Comparison of ENCODE assay signal across 9 cellular contexts in genomic region chr6:105452924-105453756, GRCh38. TPM values are rescaled to one million over a fixed set of nuclear protein-coding genes. Genes with fewer than 3 reads are reported as not detected.
A peak's percentile ranks its signal among the peaks of the same experiment; 100 is the strongest.
DNase-seq lines count a peak whose midpoint lies in the region; ATAC-seq and TF ChIP-seq lines count a peak whose summit lies in the region.
"Had no signal": no experiment of that assay in that cellular context is flagged by ENCODE, and none has a peak within 500 bp of the region (broad histone marks: within the 10 kb centered on the region; RNA-seq: fewer than 3 reads in every experiment).

No MANE protein-coding gene starts in this region.

- peaks cover 3% of the 10 kb centered on the region for H3K27me3 Mint-ChIP-seq in progenitor cell of endocrine pancreas

- H3K4me3 Mint-ChIP-seq in progenitor cell of endocrine pancreas (ENCODE audit: low read depth), result no peak overlapping the region

- H3K27me3 ChIP-seq in layer of hippocampus (ENCODE audit: control insufficient read depth, insufficient read depth, low read length), result no peaks in the 10 kb centered on the region
- H3K27me3 ChIP-seq: pancreas had no signal

- H3K36me3 Mint-ChIP-seq in progenitor cell of endocrine pancreas (ENCODE audit: insufficient read depth), result no peaks in the 10 kb centered on the region

- H3K27ac ChIP-seq in layer of hippocampus (ENCODE audit: low read depth, low read length), result peak overlapping the region; percentile 42
- H3K27ac ChIP-seq: pancreas had no signal

- H3K4me1 Mint-ChIP-seq in progenitor cell of endocrine pancreas (ENCODE audit: low read depth), result no peaks in the 10 kb centered on the region

- H3K27ac Mint-ChIP-seq in progenitor cell of endocrine pancreas, result no peak overlapping the region

- H3K9me3 Mint-ChIP-seq in progenitor cell of endocrine pancreas (ENCODE audit: low read depth), result peaks cover 3% of the 10 kb centered on the region

- DNase-seq in ureter (ENCODE audit: low spot score), result peak; percentile 49
- DNase-seq in progenitor cell of endocrine pancreas (ENCODE audit: low spot score, unreplicated experiment), result no peak
- DNase-seq: pancreas had no signal

- ATAC-seq in GM18498 (IDR thresholded peaks at IDR 0.05; ENCODE audit: unreplicated experiment), result peak; percentile 77
- peak; percentile 86 for ATAC-seq in HG02885 (IDR thresholded peaks at IDR 0.05; ENCODE audit: poor library complexity, unreplicated experiment)
- ATAC-seq in activated CD4-positive, CD25-positive, alpha-beta regulatory T cell treated with anti-CD3 and anti-CD28 coated beads, Interleukin-2, amount 50 U/mL, for 24 hours, result peak; percentile 82 to 85
- ATAC-seq in GM19328 (IDR thresholded peaks at IDR 0.05; ENCODE audit: unreplicated experiment), result no peak
- ATAC-seq in HG03097 (IDR thresholded peaks at IDR 0.05; ENCODE audit: low FRiP score, unreplicated experiment), result no peak

- TF ChIP-seq CTCF in progenitor cell of endocrine pancreas (IDR thresholded peaks at IDR 0.05; ENCODE audit: unreplicated experiment), result no peak

RNA-seq across cellular contexts. Expression of gene PREP, which starts 50.3 kb away (rescaled TPM):
- total RNA-seq in ureter (37.9 TPM), progenitor cell of endocrine pancreas (42.8 and 43.3 TPM in 2 replicates)

Comparison
In these comparisons a context has a peak if more than half of its experiments do, and no peak if none do; other contexts are left out.
1. ATAC-seq: peak in GM18498 (single experiment), HG02885 (single experiment) and activated CD4-positive, CD25-positive, alpha-beta regulatory T cell treated with anti-CD3 and anti-CD28 coated beads, Interleukin-2, amount 50 U/mL, for 24 hours (2 of 2); none in GM19328 (single experiment) and HG03097 (single experiment).